In the genomic region with DNA sequence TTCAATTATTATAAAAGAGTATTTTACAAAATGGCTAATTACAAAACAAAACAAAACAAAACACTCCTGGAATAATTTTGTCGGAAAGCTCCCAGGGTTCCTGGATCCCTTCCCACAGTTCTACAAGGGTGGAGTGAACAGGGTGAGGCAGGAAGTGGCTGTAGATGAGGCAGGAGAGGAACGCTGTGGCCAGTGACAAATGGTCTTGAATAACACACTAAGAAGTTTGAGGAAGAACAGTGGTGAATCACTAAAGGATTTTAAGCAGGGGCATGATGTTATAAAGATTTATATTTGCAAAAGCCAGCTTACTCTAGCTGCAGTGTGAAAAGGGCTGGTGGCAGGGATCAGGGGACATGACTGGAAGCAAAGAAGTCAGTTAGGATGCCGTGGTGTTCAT, we compare ENCODE assay signal across 11 cellular contexts. TPM values are rescaled to one million over a fixed set of nuclear protein-coding genes. Genes with fewer than 3 reads are reported as not detected.
DNase-seq lines count a peak whose midpoint lies in the region; ATAC-seq, FAIRE-seq and TF ChIP-seq lines count a peak whose summit lies in the region.
"Had no signal": no experiment of that assay in that cellular context is flagged by ENCODE, and none has a peak within 500 bp of the region (broad histone marks: within the 10 kb centered on the region; RNA-seq: fewer than 3 reads in every experiment).

No MANE protein-coding gene starts in this region.

- TF ChIP-seq POLR2A in body of pancreas (IDR thresholded peaks at IDR 0.05): no peak

- peak overlapping the region; percentile 5 for H3K27ac Mint-ChIP-seq in activated CD4-positive, alpha-beta memory T cell treated with anti-CD3 and anti-CD28 coated beads for 36 hours
- H3K27ac Mint-ChIP-seq in activated CD4-positive, alpha-beta memory T cell treated with anti-CD3 and anti-CD28 coated beads, Interleukin-2, amount 10 ng/mL, durations not matched to agents 7 days and 5 days: no peak overlapping the region
- H3K27ac Mint-ChIP-seq in mesothelial cell of epicardium: no peak overlapping the region

- peaks cover 39% of the 10 kb centered on the region for H3K36me3 Mint-ChIP-seq in activated CD4-positive, alpha-beta memory T cell treated with anti-CD3 and anti-CD28 coated beads for 36 hours
- H3K36me3 Mint-ChIP-seq in activated CD4-positive, alpha-beta memory T cell treated with anti-CD3 and anti-CD28 coated beads, Interleukin-2, amount 10 ng/mL, durations not matched to agents 7 days and 5 days (ENCODE audit: low read depth): peaks cover 65% of the 10 kb centered on the region
- H3K36me3 Mint-ChIP-seq in mesothelial cell of epicardium: peaks cover 32% of the 10 kb centered on the region

- H3K4me1 ChIP-seq in body of pancreas: no peaks in the 10 kb centered on the region
- H3K4me1 ChIP-seq: A549 had no signal

- peaks cover 7% of the 10 kb centered on the region for H3K4me1 Mint-ChIP-seq in activated CD4-positive, alpha-beta memory T cell treated with anti-CD3 and anti-CD28 coated beads for 36 hours (ENCODE audit: low read depth)
- peaks cover 19% of the 10 kb centered on the region for H3K4me1 Mint-ChIP-seq in activated CD4-positive, alpha-beta memory T cell treated with anti-CD3 and anti-CD28 coated beads, Interleukin-2, amount 10 ng/mL, durations not matched to agents 7 days and 5 days
- no peaks in the 10 kb centered on the region for H3K4me1 Mint-ChIP-seq in mesothelial cell of epicardium

- H3K27me3 ChIP-seq in body of pancreas: no peaks in the 10 kb centered on the region
- H3K27me3 ChIP-seq: right lobe of liver had no signal

- ATAC-seq in sciatic nerve (peak; percentile 80), body of pancreas (no peak), GM21717 (IDR thresholded peaks at IDR 0.05; ENCODE audit: unreplicated experiment) (no peak)
- ATAC-seq: A549 had no signal

- no peak for TF ChIP-seq CTCF in body of pancreas (IDR thresholded peaks at IDR 0.05)
- TF ChIP-seq CTCF in mesothelial cell of epicardium (IDR thresholded peaks at IDR 0.05; ENCODE audit: unreplicated experiment): no peak

- DNase-seq in activated CD4-positive, alpha-beta memory T cell treated with anti-CD3 and anti-CD28 coated beads for 36 hours: no peak
- DNase-seq in activated CD4-positive, alpha-beta memory T cell treated with anti-CD3 and anti-CD28 coated beads, Interleukin-2, amount 10 ng/mL, durations not matched to agents 7 days and 5 days: no peak
- DNase-seq in RCC 7860 (ENCODE audit: low spot score) (peak; percentile 46), epithelial cell of prostate (ENCODE audit: low read depth, low spot score) (peak; percentile 56), sciatic nerve (ENCODE audit: low spot score) (no peak), body of pancreas (no peak), mesothelial cell of epicardium (ENCODE audit: low spot score in 2 of 2, unreplicated experiment in 2 of 2) (no peak)
- DNase-seq: activated naive CD4-positive, alpha-beta T cell; right lobe of liver had no signal

- POLR2A ChIA-PET in activated CD4-positive, alpha-beta memory T cell treated with anti-CD3 and anti-CD28 coated beads for 36 hours (lab: Charles Lee): no interaction called here
- POLR2A ChIA-PET in activated CD4-positive, alpha-beta memory T cell treated with anti-CD3 and anti-CD28 coated beads, Interleukin-2, amount 10 ng/mL, durations not matched to agents 7 days and 5 days (lab: Charles Lee): interaction anchor here (2.7 kb wide), 1 partner anchor 17 kb away, joined by 7 read pairs; no protein-coding TSS in a partner anchor

- CTCF ChIA-PET in activated CD4-positive, alpha-beta memory T cell treated with anti-CD3 and anti-CD28 coated beads for 36 hours (lab: Charles Lee): interaction anchor here (0.5 to 2.7 kb wide), 3 partner anchors 35 to 1186 kb away, joined by 3 to 13 read pairs (median 7); no protein-coding TSS in a partner anchor
- CTCF ChIA-PET in activated CD4-positive, alpha-beta memory T cell treated with anti-CD3 and anti-CD28 coated beads, Interleukin-2, amount 10 ng/mL, durations not matched to agents 7 days and 5 days (lab: Charles Lee): interaction anchor here (1.8 kb wide), 1 partner anchor 35 kb away, joined by 6 read pairs; no protein-coding TSS in a partner anchor

- peak; percentile 21 for FAIRE-seq in RCC 7860 (lab: Jason Lieb, UNC)
- FAIRE-seq: A549 had no signal

- no peak overlapping the region for H3K4me3 Mint-ChIP-seq in activated CD4-positive, alpha-beta memory T cell treated with anti-CD3 and anti-CD28 coated beads for 36 hours
- no peak overlapping the region for H3K4me3 Mint-ChIP-seq in activated CD4-positive, alpha-beta memory T cell treated with anti-CD3 and anti-CD28 coated beads, Interleukin-2, amount 10 ng/mL, durations not matched to agents 7 days and 5 days
- H3K4me3 Mint-ChIP-seq in mesothelial cell of epicardium: no peak overlapping the region

- intact Hi-C loops in activated CD4-positive, alpha-beta memory T cell treated with anti-CD3 and anti-CD28 coated beads for 36 hours (cut with micrococcal nuclease): no loop called here
- intact Hi-C loops in sciatic nerve (cut with DNase I): loop anchor here (10.0 kb wide), 1 partner anchor 354 kb away; no protein-coding TSS in a partner anchor
- intact Hi-C loops in body of pancreas (cut with DNase I): loop anchor here (10.0 kb wide), 1 partner anchor 354 kb away; no protein-coding TSS in a partner anchor

- H3K27ac ChIP-seq in epithelial cell of prostate (peak overlapping the region; percentile 93), body of pancreas (no peak overlapping the region)
- H3K27ac ChIP-seq: A549 had no signal

- 76 to 78% methylated on average over 3 of the region's 3 CpGs for WGBS in body of pancreas, 2 donors

- H3K36me3 ChIP-seq in body of pancreas (replicated peaks in 1 of 2; ENCODE audit: insufficient read depth in 1 of 2, low read depth in 2 of 2): peaks cover 0 to 24% of the 10 kb centered on the region in 2 donors

- H3K9me3 ChIP-seq in body of pancreas: no peaks in the 10 kb centered on the region
- H3K9me3 ChIP-seq: A549, right lobe of liver had no signal

- no peaks in the 10 kb centered on the region for H3K9me3 Mint-ChIP-seq in activated CD4-positive, alpha-beta memory T cell treated with anti-CD3 and anti-CD28 coated beads for 36 hours
- H3K9me3 Mint-ChIP-seq in activated CD4-positive, alpha-beta memory T cell treated with anti-CD3 and anti-CD28 coated beads, Interleukin-2, amount 10 ng/mL, durations not matched to agents 7 days and 5 days: no peaks in the 10 kb centered on the region
- no peaks in the 10 kb centered on the region for H3K9me3 Mint-ChIP-seq in mesothelial cell of epicardium

- no peak overlapping the region for H3K4me3 ChIP-seq in body of pancreas
- H3K4me3 ChIP-seq: A549, right lobe of liver had no signal

- no peaks in the 10 kb centered on the region for H3K27me3 Mint-ChIP-seq in activated CD4-positive, alpha-beta memory T cell treated with anti-CD3 and anti-CD28 coated beads for 36 hours
- no peaks in the 10 kb centered on the region for H3K27me3 Mint-ChIP-seq in activated CD4-positive, alpha-beta memory T cell treated with anti-CD3 and anti-CD28 coated beads, Interleukin-2, amount 10 ng/mL, durations not matched to agents 7 days and 5 days
- no peaks in the 10 kb centered on the region for H3K27me3 Mint-ChIP-seq in mesothelial cell of epicardium (ENCODE audit: low read depth)

RNA-seq across cellular contexts. Expression of a gene that starts 33.8 kb away (rescaled TPM):
- total RNA-seq in activated CD4-positive, alpha-beta memory T cell treated with anti-CD3 and anti-CD28 coated beads for 36 hours: under 1 TPM in 1 of 2 experiments, not detected in 1; 0.24 TPM
- total RNA-seq in activated CD4-positive, alpha-beta memory T cell treated with anti-CD3 and anti-CD28 coated beads, Interleukin-2, amount 10 ng/mL, durations not matched to agents 7 days and 5 days: not detected
- 7.0 TPM for total RNA-seq in sciatic nerve
- total RNA-seq in body of pancreas: 10 to 100 TPM in 1 of 2 donors, 1 to 10 TPM in 1; 1.0 to 16.8 TPM
- 0.65 to 1.1 TPM (median 0.75 TPM) in 3 replicates for total RNA-seq in mesothelial cell of epicardium

RNA-seq across cellular contexts. Expression of a gene that starts 41.5 kb away (rescaled TPM):
- not detected for total RNA-seq in activated CD4-positive, alpha-beta memory T cell treated with anti-CD3 and anti-CD28 coated beads for 36 hours
- total RNA-seq in activated CD4-positive, alpha-beta memory T cell treated with anti-CD3 and anti-CD28 coated beads, Interleukin-2, amount 10 ng/mL, durations not matched to agents 7 days and 5 days: not detected
- total RNA-seq in sciatic nerve: not detected
- 1 to 10 TPM in 1 of 2 donors, not detected in 1; 7.3 TPM for total RNA-seq in body of pancreas
- total RNA-seq in mesothelial cell of epicardium: not detected in 3 replicates

RNA-seq across cellular contexts. Expression of a gene that starts 48.1 kb away (rescaled TPM):
- total RNA-seq in activated CD4-positive, alpha-beta memory T cell treated with anti-CD3 and anti-CD28 coated beads for 36 hours: not detected
- not detected for total RNA-seq in activated CD4-positive, alpha-beta memory T cell treated with anti-CD3 and anti-CD28 coated beads, Interleukin-2, amount 10 ng/mL, durations not matched to agents 7 days and 5 days
- total RNA-seq in sciatic nerve: not detected
- not detected for total RNA-seq in body of pancreas
- total RNA-seq in mesothelial cell of epicardium: not detected in 3 replicates

Comparison
In these comparisons a context has a peak if more than half of its experiments do, and no peak if none do; other contexts are left out.
1. DNase-seq: peak in RCC 7860 (single experiment) and epithelial cell of prostate (single experiment); none in activated CD4-positive, alpha-beta memory T cell treated with anti-CD3 and anti-CD28 coated beads for 36 hours (single experiment), activated CD4-positive, alpha-beta memory T cell treated with anti-CD3 and anti-CD28 coated beads, Interleukin-2, amount 10 ng/mL, durations not matched to agents 7 days and 5 days (single experiment), sciatic nerve (single experiment), body of pancreas (0 of 4) and mesothelial cell of epicardium (0 of 2).